1 cellular context compared by ENCODE assay signal in the genomic region with DNA sequence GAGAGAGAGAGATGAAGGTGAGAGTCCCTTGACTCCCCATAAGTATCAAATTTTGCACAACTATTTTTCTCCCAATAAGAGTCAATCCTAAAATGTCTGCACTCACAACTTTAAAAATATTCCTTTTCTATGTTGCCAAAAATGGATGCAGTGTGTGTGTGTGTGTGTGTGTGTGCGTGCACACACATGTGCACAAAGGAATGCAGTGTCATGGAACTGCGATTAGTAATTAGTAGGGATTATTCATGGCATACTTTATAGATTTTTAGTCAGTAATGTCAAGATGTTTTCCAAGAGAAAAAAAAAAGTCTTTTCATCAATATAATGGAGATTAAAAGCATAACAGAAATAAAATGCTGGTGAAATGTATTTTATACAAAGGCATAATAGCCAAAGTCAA.
TF ChIP-seq lines count a peak whose summit lies in the region.

No MANE protein-coding gene starts in this region.

TF ChIP-seq in IMR-90, 13 proteins besides CTCF, POLR2A, EP300 and RAD21 (continued from another document):
- TF ChIP-seq, protein P1, sequence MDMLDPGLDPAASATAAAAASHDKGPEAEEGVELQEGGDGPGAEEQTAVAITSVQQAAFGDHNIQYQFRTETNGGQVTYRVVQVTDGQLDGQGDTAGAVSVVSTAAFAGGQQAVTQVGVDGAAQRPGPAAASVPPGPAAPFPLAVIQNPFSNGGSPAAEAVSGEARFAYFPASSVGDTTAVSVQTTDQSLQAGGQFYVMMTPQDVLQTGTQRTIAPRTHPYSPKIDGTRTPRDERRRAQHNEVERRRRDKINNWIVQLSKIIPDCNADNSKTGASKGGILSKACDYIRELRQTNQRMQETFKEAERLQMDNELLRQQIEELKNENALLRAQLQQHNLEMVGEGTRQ (IDR thresholded peaks at IDR 0.05; ENCODE audit: low read depth, low read length), result no peak
- TF ChIP-seq BHLHE40 (IDR thresholded peaks at IDR 0.05; ENCODE audit: low read depth, low read length) (no peak), MAFK (IDR thresholded peaks at IDR 0.05; ENCODE audit: low read depth, low read length) (no peak), RFX5 (IDR thresholded peaks at IDR 0.05; ENCODE audit: low read depth, low read length) (no peak), MXI1 (IDR thresholded peaks at IDR 0.05; ENCODE audit: borderline replicate concordance, low read depth, low read length) (no peak), SMC3 (IDR thresholded peaks at IDR 0.05; ENCODE audit: low read depth, low read length) (no peak)
TF ChIP-seq in IMR-90: peak in this region for 0.
